ENCODE assay signal across 8 cellular contexts in genomic region chr2:99488999-99489757, GRCh38. TPM values are rescaled to one million over a fixed set of nuclear protein-coding genes. Genes with fewer than 3 reads are reported as not detected.
DNase-seq lines count a peak whose midpoint lies in the region; ATAC-seq and TF ChIP-seq lines count a peak whose summit lies in the region.

No MANE protein-coding gene starts in this region.

- H3K27ac Mint-ChIP-seq in activated naive CD8-positive, alpha-beta T cell treated with anti-CD3 and anti-CD28 coated beads, Interleukin-2, amount 10 ng/mL, durations not matched to agents 7 days and 5 days, result peak overlapping the region; percentile 94

- H3K4me2 ChIP-seq in BLaER1 treated with 17β-estradiol and CSF1 and Interleukin-3, amounts not matched to agents 10 nM and 100 nM, result peak overlapping the region; percentile 72 to 95 (median 86)

- ATAC-seq in GM19324 (IDR thresholded peaks at IDR 0.05; ENCODE audit: low FRiP score, unreplicated experiment) (peak; percentile 36), HG03439 (IDR thresholded peaks at IDR 0.05; ENCODE audit: unreplicated experiment) (peak; percentile 37)
- ATAC-seq in activated naive CD8-positive, alpha-beta T cell treated with anti-CD3 and anti-CD28 coated beads, Interleukin-2, amount 10 ng/mL, durations not matched to agents 7 days and 5 days (ENCODE audit: low read depth), result peak; percentile 20

- peak overlapping the region; percentile 68 to 96 (median 90) for H3K4me3 ChIP-seq in BLaER1 treated with 17β-estradiol and CSF1 and Interleukin-3, amounts not matched to agents 10 nM and 100 nM
- H3K4me3 ChIP-seq in cardiac muscle cell (peak overlapping the region; percentile 82), ovary (peak overlapping the region; percentile 93), uterus (peak overlapping the region; percentile 50 to 100)

- peak overlapping the region; percentile 83 to 98 (median 95) for H3K9ac ChIP-seq in BLaER1 treated with 17β-estradiol and CSF1 and Interleukin-3, amounts not matched to agents 10 nM and 100 nM

- TF ChIP-seq EP300 in ovary (IDR thresholded peaks at IDR 0.05), result no peak

- H3K36me3 Mint-ChIP-seq in activated naive CD8-positive, alpha-beta T cell treated with anti-CD3 and anti-CD28 coated beads, Interleukin-2, amount 10 ng/mL, durations not matched to agents 7 days and 5 days, result peaks cover under 1% of the 10 kb centered on the region

- POLR2A ChIA-PET in activated naive CD8-positive, alpha-beta T cell treated with anti-CD3 and anti-CD28 coated beads, Interleukin-2, amount 10 ng/mL, durations not matched to agents 7 days and 5 days (lab: Charles Lee), result no interaction called here

- H3K36me3 ChIP-seq in BLaER1 treated with 17β-estradiol and CSF1 and Interleukin-3, amounts not matched to agents 10 nM and 100 nM, result peaks cover 0 to 7% (median 4%) of the 10 kb centered on the region in 11 experiments; a peak in 4 of 22 replicates
- H3K36me3 ChIP-seq in cardiac muscle cell, result no peaks in the 10 kb centered on the region
- no peaks in the 10 kb centered on the region for H3K36me3 ChIP-seq in ovary
- H3K36me3 ChIP-seq in uterus, result no peaks in the 10 kb centered on the region

- WGBS in ovary, 3 donors, result 0 to 1% (median 1%) methylated on average over 55 to 94 of the region's 95 CpGs

- intact Hi-C loops in ovary (cut with DNase I) (loop anchor here in 1 of 4 donors (5.0 to 10.0 kb wide), 2 partner anchors 152 to 304 kb away; partner anchors contain the start of genes EIF5B, MITD1, MRPL30 and TXNDC9), uterus (cut with DNase I; ENCODE audit: low total_unique reads) (no loop called here)

- H3K27me3 ChIP-seq in BLaER1 treated with 17β-estradiol and CSF1 and Interleukin-3, amounts not matched to agents 10 nM and 100 nM, result no peaks in the 10 kb centered on the region
- H3K27me3 ChIP-seq in cardiac muscle cell, result no peaks in the 10 kb centered on the region
- no peaks in the 10 kb centered on the region for H3K27me3 ChIP-seq in ovary
- H3K27me3 ChIP-seq in uterus, result no peaks in the 10 kb centered on the region

- no peaks in the 10 kb centered on the region for H3K9me3 Mint-ChIP-seq in activated naive CD8-positive, alpha-beta T cell treated with anti-CD3 and anti-CD28 coated beads, Interleukin-2, amount 10 ng/mL, durations not matched to agents 7 days and 5 days

- TF ChIP-seq CTCF in cardiac muscle cell (IDR thresholded peaks at IDR 0.05; ENCODE audit: low read depth, low read length) (no peak), ovary (IDR thresholded peaks at IDR 0.05) (no peak), uterus (IDR thresholded peaks at IDR 0.05) (no peak)

- peaks cover 27 to 48% (median 46%) of the 10 kb centered on the region in 10 experiments for H3K4me1 ChIP-seq in BLaER1 treated with 17β-estradiol and CSF1 and Interleukin-3, amounts not matched to agents 10 nM and 100 nM
- H3K4me1 ChIP-seq in cardiac muscle cell (ENCODE audit: low read depth), result peaks cover 21% of the 10 kb centered on the region
- no peaks in the 10 kb centered on the region for H3K4me1 ChIP-seq in ovary (ENCODE audit: insufficient read depth)
- H3K4me1 ChIP-seq in uterus, result peaks cover 0 to 16% of the 10 kb centered on the region in 2 donors

- H3K4me1 Mint-ChIP-seq in activated naive CD8-positive, alpha-beta T cell treated with anti-CD3 and anti-CD28 coated beads, Interleukin-2, amount 10 ng/mL, durations not matched to agents 7 days and 5 days, result peaks cover 33% of the 10 kb centered on the region

- peaks cover 35 to 52% (median 51%) of the 10 kb centered on the region in 11 experiments; a peak in 21 of 22 replicates for H4K20me1 ChIP-seq in BLaER1 treated with 17β-estradiol and CSF1 and Interleukin-3, amounts not matched to agents 10 nM and 100 nM

- H3K4me3 Mint-ChIP-seq in activated naive CD8-positive, alpha-beta T cell treated with anti-CD3 and anti-CD28 coated beads, Interleukin-2, amount 10 ng/mL, durations not matched to agents 7 days and 5 days, result peak overlapping the region; percentile 100

- peaks cover 2% of the 10 kb centered on the region for H3K27me3 Mint-ChIP-seq in activated naive CD8-positive, alpha-beta T cell treated with anti-CD3 and anti-CD28 coated beads, Interleukin-2, amount 10 ng/mL, durations not matched to agents 7 days and 5 days

- H3K9me3 ChIP-seq in BLaER1 treated with 17β-estradiol and CSF1 and Interleukin-3, amounts not matched to agents 10 nM and 100 nM (replicated peaks in 1 of 11), result no peaks in the 10 kb centered on the region
- H3K9me3 ChIP-seq in cardiac muscle cell (ENCODE audit: low read depth), result no peaks in the 10 kb centered on the region
- H3K9me3 ChIP-seq in ovary, result no peaks in the 10 kb centered on the region
- no peaks in the 10 kb centered on the region for H3K9me3 ChIP-seq in uterus

- H3K27ac ChIP-seq in BLaER1 treated with 17β-estradiol and CSF1 and Interleukin-3, amounts not matched to agents 10 nM and 100 nM, result peak overlapping the region; percentile 89 to 97 (median 94)
- H3K27ac ChIP-seq in cardiac muscle cell (peak overlapping the region; percentile 97), ovary (peak overlapping the region; percentile 98 to 99), uterus (peak overlapping the region; percentile 91 to 99)

- no peak for TF ChIP-seq POLR2A in ovary (IDR thresholded peaks at IDR 0.05)
- peak in 1 of 2 donors; percentile 5 for TF ChIP-seq POLR2A in uterus (IDR thresholded peaks at IDR 0.05)

- DNase-seq in RPMI7951 (ENCODE audit: low read depth) (peak; percentile 68), cardiac muscle cell (ENCODE audit: low read depth in 1 of 2, low spot score in 1 of 2) (peak; percentile 62 to 81), ovary (peak in 4 of 5 donors; percentile 61 to 76 (median 71)), uterus (peak; percentile 55 to 62)
- DNase-seq in activated naive CD8-positive, alpha-beta T cell treated with anti-CD3 and anti-CD28 coated beads, Interleukin-2, amount 10 ng/mL, durations not matched to agents 7 days and 5 days, result peak; percentile 71

RNA-seq across cellular contexts. Expression of gene REV1, which starts 0.6 kb away (rescaled TPM):
- 13.7 and 18.0 TPM in 2 replicates for total RNA-seq in RPMI7951 (2014; rRNA removed; shearing (Covaris generic))
- 10 to 100 TPM; 48.4 to 50.5 TPM for total RNA-seq in activated naive CD8-positive, alpha-beta T cell treated with anti-CD3 and anti-CD28 coated beads, Interleukin-2, amount 10 ng/mL, durations not matched to agents 7 days and 5 days
- total RNA-seq in cardiac muscle cell (18.8 and 26.9 TPM in 2 replicates), ovary (10 to 100 TPM; 43.2 to 63.3 (median 53.1) TPM), uterus (100 to 1,000 TPM in 1 of 4 donors, 10 to 100 TPM in 3; 20.7 to 132 (median 65.4) TPM)
- polyA plus RNA-seq in cardiac muscle cell (33.9 and 37.4 TPM in 2 replicates), ovary (10 to 100 TPM; 25.4 to 30.9 TPM)

Comparison
In these comparisons a context has a peak if more than half of its experiments do, and no peak if none do; other contexts are left out.
1. Peak in every context shown above with its lines: DNase-seq, ATAC-seq, H3K4me3 ChIP-seq and H3K27ac ChIP-seq.